ENCODE assay signal across 8 cellular contexts in genomic region chr17:50908860-50909764, GRCh38. TPM values are rescaled to one million over a fixed set of nuclear protein-coding genes. Genes with fewer than 3 reads are reported as not detected.
DNase-seq lines count a peak whose midpoint lies in the region; ATAC-seq, FAIRE-seq and TF ChIP-seq lines count a peak whose summit lies in the region.

No MANE protein-coding gene starts in this region.

- peaks cover 9% of the 10 kb centered on the region for H3K4me1 ChIP-seq in osteoblast (ENCODE audit: insufficient read depth, low read length)

- no peaks in the 10 kb centered on the region for H3K36me3 ChIP-seq in osteoblast (ENCODE audit: insufficient read depth, low read length)

- H3K4me3 ChIP-seq in choroid plexus epithelial cell (ENCODE audit: low read depth, low read length) (no peak overlapping the region), osteoblast (ENCODE audit: insufficient read depth, low read length) (no peak overlapping the region)

- H3K9me3 ChIP-seq in osteoblast (ENCODE audit: low read depth, low read length): no peaks in the 10 kb centered on the region

- no peak for ATAC-seq in HG02763 (IDR thresholded peaks at IDR 0.05; ENCODE audit: unreplicated experiment)

- no peak overlapping the region for H3K27ac ChIP-seq in osteoblast (ENCODE audit: low read depth, low read length)

- peaks cover 5% of the 10 kb centered on the region for H3K27me3 ChIP-seq in osteoblast (ENCODE audit: insufficient read depth, low read length)

- H4K20me1 ChIP-seq in osteoblast (ENCODE audit: insufficient read depth, low read length): no peaks in the 10 kb centered on the region

- DNase-seq in DMS153 treated with DMSO at 0.1 percent for 48 hours (lab: John Stamatoyannopoulos, UW; ENCODE audit: unreplicated experiment) (peak; percentile 43), RPMI8226 (peak; percentile 87), choroid plexus epithelial cell (ENCODE audit: low read depth) (peak; percentile 88), osteoblast (ENCODE audit: insufficient read length, low spot score, missing footprints) (peak; percentile 65), dedifferentiated amniotic fluid mesenchymal stem cell (ENCODE audit: extremely low spot score) (no peak), epidermal melanocyte (ENCODE audit: insufficient read length, low spot score) (no peak), urothelium cell line (ENCODE audit: low spot score) (no peak)

- no peak for FAIRE-seq in urothelium cell line (lab: Jason Lieb, UNC)

- H2AFZ ChIP-seq in osteoblast (ENCODE audit: low read length): no peak overlapping the region

- no peaks in the 10 kb centered on the region for H3K79me2 ChIP-seq in osteoblast (ENCODE audit: insufficient read depth, low read length)

- peak; percentile 7 for TF ChIP-seq CTCF in choroid plexus epithelial cell (conservative IDR thresholded peaks at IDR 0.05; ENCODE audit: low read depth, low read length)
- no peak for TF ChIP-seq CTCF in osteoblast (IDR thresholded peaks at IDR 0.05; ENCODE audit: extremely low read depth, low read depth, low read length)

- no peak overlapping the region for H3K4me2 ChIP-seq in osteoblast (ENCODE audit: insufficient read depth, low read length)

RNA-seq across cellular contexts. Expression of gene TOB1, which starts 43.0 kb away (rescaled TPM):
- total RNA-seq in osteoblast: 18.8 and 21.5 TPM in 2 replicates

Comparison
In these comparisons a context has a peak if more than half of its experiments do, and no peak if none do; other contexts are left out.
1. DNase-seq: peak in DMS153 treated with DMSO at 0.1 percent for 48 hours (single experiment), RPMI8226 (single experiment), choroid plexus epithelial cell (single experiment) and osteoblast (single experiment); none in dedifferentiated amniotic fluid mesenchymal stem cell (single experiment), epidermal melanocyte (single experiment) and urothelium cell line (single experiment).